ENCODE assay signal across 37 cellular contexts in the genomic region with DNA sequence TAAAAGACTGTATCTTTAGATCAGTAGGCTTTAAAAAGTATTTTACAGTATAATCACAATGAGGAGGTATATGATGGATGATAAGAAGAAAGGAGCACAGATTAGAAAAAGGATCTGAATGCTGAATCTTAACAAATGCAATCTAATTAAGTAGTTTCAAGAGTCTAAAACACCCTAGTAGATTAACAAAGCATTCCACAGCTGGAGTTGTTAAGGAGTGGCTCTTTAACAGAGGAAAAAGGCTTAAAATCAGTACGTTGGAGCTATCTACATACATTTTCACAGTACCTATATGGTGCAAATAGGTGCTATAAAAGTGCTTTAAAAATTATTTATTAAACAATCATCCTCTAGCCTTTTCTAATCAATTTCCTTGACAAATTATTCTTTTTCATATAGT.
"Had no signal": no experiment of that assay in that cellular context is flagged by ENCODE, and none has a peak within 500 bp of the region (broad histone marks: within the 10 kb centered on the region; RNA-seq: fewer than 3 reads in every experiment).

No MANE protein-coding gene starts in this region.

- H3K27me3 ChIP-seq: adrenal gland had no signal

- H3K4me3 Mint-ChIP-seq: activated B cell treated with CpG ODN at 0.5 μM for 24 hours; activated CD4-positive, alpha-beta memory T cell treated with anti-CD3 and anti-CD28 coated beads for 36 hours; activated naive CD4-positive, alpha-beta T cell treated with anti-CD3 and anti-CD28 coated beads for 36 hours; activated T-cell treated with anti-CD3 and anti-CD28 coated beads, Interleukin-2, amount 50 U/mL, for 4 hours; activated T-helper 1 cell treated with anti-CD3 and anti-CD28 coated beads, Interleukin-12 subunit alpha, Interleukin-12 subunit beta, Interleukin-2, Interleukin-4 antibody, amounts not matched to agents 30 ng/mL and 10 ng/mL and 1 ng/mL, durations not matched to agents 14 hours and 24 hours and 36 hours; brain had no signal

- H3K9me3 Mint-ChIP-seq: activated B cell treated with CpG ODN at 0.5 μM for 24 hours; activated CD4-positive, alpha-beta memory T cell treated with anti-CD3 and anti-CD28 coated beads for 36 hours; activated naive CD4-positive, alpha-beta T cell treated with anti-CD3 and anti-CD28 coated beads for 36 hours; activated naive CD4-positive, alpha-beta T cell treated with anti-CD3 and anti-CD28 coated beads, Interleukin-2, amount 50 U/mL, for 72 hours; activated T-cell treated with anti-CD3 and anti-CD28 coated beads, Interleukin-2, amount 50 U/mL, for 4 hours; activated T-helper 1 cell treated with anti-CD3 and anti-CD28 coated beads, Interleukin-12 subunit alpha, Interleukin-12 subunit beta, Interleukin-2, Interleukin-4 antibody, amounts not matched to agents 30 ng/mL and 10 ng/mL and 1 ng/mL, durations not matched to agents 14 hours and 24 hours and 36 hours had no signal

- H3K36me3 ChIP-seq: adrenal gland had no signal

- H3K4me1 Mint-ChIP-seq: activated B cell treated with CpG ODN at 0.5 μM for 24 hours had no signal

- H3K27ac Mint-ChIP-seq: activated B cell treated with CpG ODN at 0.5 μM for 24 hours; activated CD4-positive, alpha-beta memory T cell treated with anti-CD3 and anti-CD28 coated beads for 36 hours; activated naive CD4-positive, alpha-beta T cell treated with anti-CD3 and anti-CD28 coated beads for 36 hours; activated naive CD4-positive, alpha-beta T cell treated with anti-CD3 and anti-CD28 coated beads, Interleukin-2, amount 50 U/mL, for 72 hours; activated T-helper 1 cell treated with anti-CD3 and anti-CD28 coated beads, Interleukin-12 subunit alpha, Interleukin-12 subunit beta, Interleukin-2, Interleukin-4 antibody, amounts not matched to agents 30 ng/mL and 10 ng/mL and 1 ng/mL, durations not matched to agents 14 hours and 24 hours and 36 hours had no signal

- ATAC-seq: activated naive CD4-positive, alpha-beta T cell treated with anti-CD3 and anti-CD28 coated beads, Interleukin-2, amount 50 U/mL, for 72 hours; activated T-cell treated with anti-CD3 and anti-CD28 coated beads, Interleukin-2, amount 50 U/mL, for 4 hours; PC-3; Right ventricle myocardium inferior had no signal

- H3K27me3 Mint-ChIP-seq: activated B cell treated with CpG ODN at 0.5 μM for 24 hours; activated CD4-positive, alpha-beta memory T cell treated with anti-CD3 and anti-CD28 coated beads for 36 hours; brain had no signal

- H3K9me3 ChIP-seq: adrenal gland had no signal

- DNase-seq: activated B cell treated with CpG ODN at 0.5 μM for 24 hours; activated CD4-positive, alpha-beta memory T cell treated with anti-CD3 and anti-CD28 coated beads for 36 hours; activated CD4-positive, alpha-beta T cell treated with anti-CD3 and anti-CD28 coated beads for 4 hours; activated CD4-positive, alpha-beta T cell treated with anti-CD3 and anti-CD28 coated beads, Interleukin-2, amount 50 U/mL, for 1 hour; activated CD4-positive, CD25-positive, alpha-beta regulatory T cell treated with anti-CD3 and anti-CD28 coated beads, Interleukin-2, amount 50 U/mL, for 72 hours; activated CD8-positive, alpha-beta memory T cell treated with anti-CD3 and anti-CD28 coated beads, Interleukin-2, amount 50 U/mL, for 4 hours; activated gamma-delta T cell treated with Interleukin-2 at 50 U/mL for 16 hours; activated naive CD4-positive, alpha-beta T cell treated with anti-CD3 and anti-CD28 coated beads for 36 hours; activated T-cell treated with anti-CD3 and anti-CD28 coated beads for 4 hours; activated T-cell treated with anti-CD3 and anti-CD28 coated beads, Interleukin-2, amount 50 U/mL, for 4 hours; adrenal gland; central memory CD4-positive, alpha-beta T cell; Karpas-422; NCI-H1105; NCI-H1417 treated with DMSO at 0.1 percent for 48 hours; NCI-H187 treated with DMSO at 0.1 percent for 48 hours; NCI-H2081; NCI-H2171 treated with DMSO at 0.1 percent for 48 hours; NCI-H2227 treated with DMSO at 0.1 percent for 48 hours; NCI-H446; NCI-H510A treated with DMSO at 0.1 percent for 48 hours; NCI-H526 treated with DMSO at 0.1 percent for 48 hours; NCI-H774; NK-92 treated with Interleukin-12 subunit alpha and Interleukin-12 subunit beta, amount 100 ng/mL, for 24 hours; PC-3; SIG-M5; SW 1271; T-helper 1 cell; T-helper 2 cell; T-helper 9 cell had no signal

- FAIRE-seq: bronchial epithelial cell had no signal

- H3K4me1 ChIP-seq: adrenal gland had no signal

- H3K4me3 ChIP-seq: adrenal gland had no signal

- H3K36me3 Mint-ChIP-seq: activated CD4-positive, alpha-beta memory T cell treated with anti-CD3 and anti-CD28 coated beads for 36 hours; activated naive CD4-positive, alpha-beta T cell treated with anti-CD3 and anti-CD28 coated beads, Interleukin-2, amount 50 U/mL, for 72 hours had no signal

- H3K27ac ChIP-seq: adrenal gland, RWPE1, VCaP had no signal
